ENCODE assay signal across 1 cellular context in the genomic region with DNA sequence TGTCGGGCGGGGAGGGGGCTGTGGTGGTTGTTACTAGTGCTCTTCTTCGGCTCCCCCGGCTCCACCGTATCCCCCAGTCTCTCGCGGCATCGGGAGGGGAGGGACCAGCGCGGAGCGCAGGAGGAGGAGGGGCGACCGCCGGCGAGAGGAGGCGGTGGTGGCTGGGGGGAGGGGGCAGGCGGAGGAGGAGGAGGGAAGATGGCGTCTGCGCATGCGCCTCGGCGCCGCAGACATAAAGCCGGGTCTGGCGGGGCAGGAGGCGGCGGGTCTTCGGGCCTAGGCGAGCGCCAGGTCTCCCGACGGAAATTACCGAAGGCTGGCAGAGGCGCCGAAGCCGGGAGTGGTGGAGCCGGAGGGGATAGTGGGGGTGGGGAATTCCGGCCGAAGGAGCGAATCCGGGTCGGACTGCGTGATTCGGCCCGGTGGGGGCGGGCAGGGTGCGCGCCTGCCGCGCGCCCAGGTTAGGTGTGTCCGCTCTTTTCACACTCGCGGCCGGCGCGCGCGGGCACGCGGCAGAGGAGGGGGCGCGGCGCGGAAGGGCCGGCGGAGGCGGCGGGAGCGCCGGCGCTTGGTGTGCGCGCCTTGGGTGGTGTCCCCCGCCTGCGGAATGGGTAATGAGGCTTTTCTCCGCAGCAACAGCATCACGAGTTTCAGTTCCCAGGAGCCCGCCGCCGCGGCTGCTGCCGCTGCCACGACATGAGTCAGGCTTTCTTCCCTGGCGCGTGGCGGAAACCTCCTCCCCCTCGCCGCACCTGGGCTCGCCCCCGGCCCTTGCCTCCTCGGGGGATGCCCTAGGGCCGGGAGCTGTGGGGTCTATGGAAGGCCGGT.
A peak's percentile ranks its signal among the peaks of the same experiment; 100 is the strongest.
TF ChIP-seq lines count a peak whose summit lies in the region.

No MANE protein-coding gene starts in this region.

TF ChIP-seq in HEK293, 187 proteins besides CTCF, POLR2A, EP300 and RAD21 (continued from another document and continues in another):
- TF ChIP-seq, protein P1, sequence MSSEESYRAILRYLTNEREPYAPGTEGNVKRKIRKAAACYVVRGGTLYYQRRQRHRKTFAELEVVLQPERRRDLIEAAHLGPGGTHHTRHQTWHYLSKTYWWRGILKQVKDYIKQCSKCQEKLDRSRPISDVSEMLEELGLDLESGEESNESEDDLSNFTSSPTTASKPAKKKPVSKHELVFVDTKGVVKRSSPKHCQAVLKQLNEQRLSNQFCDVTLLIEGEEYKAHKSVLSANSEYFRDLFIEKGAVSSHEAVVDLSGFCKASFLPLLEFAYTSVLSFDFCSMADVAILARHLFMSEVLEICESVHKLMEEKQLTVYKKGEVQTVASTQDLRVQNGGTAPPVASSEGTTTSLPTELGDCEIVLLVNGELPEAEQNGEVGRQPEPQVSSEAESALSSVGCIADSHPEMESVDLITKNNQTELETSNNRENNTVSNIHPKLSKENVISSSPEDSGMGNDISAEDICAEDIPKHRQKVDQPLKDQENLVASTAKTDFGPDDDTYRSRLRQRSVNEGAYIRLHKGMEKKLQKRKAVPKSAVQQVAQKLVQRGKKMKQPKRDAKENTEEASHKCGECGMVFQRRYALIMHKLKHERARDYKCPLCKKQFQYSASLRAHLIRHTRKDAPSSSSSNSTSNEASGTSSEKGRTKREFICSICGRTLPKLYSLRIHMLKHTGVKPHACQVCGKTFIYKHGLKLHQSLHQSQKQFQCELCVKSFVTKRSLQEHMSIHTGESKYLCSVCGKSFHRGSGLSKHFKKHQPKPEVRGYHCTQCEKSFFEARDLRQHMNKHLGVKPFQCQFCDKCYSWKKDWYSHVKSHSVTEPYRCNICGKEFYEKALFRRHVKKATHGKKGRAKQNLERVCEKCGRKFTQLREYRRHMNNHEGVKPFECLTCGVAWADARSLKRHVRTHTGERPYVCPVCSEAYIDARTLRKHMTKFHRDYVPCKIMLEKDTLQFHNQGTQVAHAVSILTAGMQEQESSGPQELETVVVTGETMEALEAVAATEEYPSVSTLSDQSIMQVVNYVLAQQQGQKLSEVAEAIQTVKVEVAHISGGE (tag by site-specific recombination; conservative IDR thresholded peaks at IDR 0.05; ENCODE audit: low read depth), result peak; percentile 23; the same call in 1 of the 2 replicates
- TF ChIP-seq ZNF155 (tag by site-specific recombination; IDR thresholded peaks at IDR 0.05) (no peak), ZSCAN30 (tag by site-specific recombination; IDR thresholded peaks at IDR 0.05) (peak; percentile 93), GFI1B (tag by site-specific recombination; IDR thresholded peaks at IDR 0.05) (no peak), ZFHX2 (tag by site-specific recombination; conservative IDR thresholded peaks at IDR 0.05) (peak; percentile 90), ZNF37A (tag by site-specific recombination; IDR thresholded peaks at IDR 0.05) (peak; percentile 39; the same call in 1 of the 2 replicates), ZXDB (tag by site-specific recombination; IDR thresholded peaks at IDR 0.05) (peak; percentile 42), ZBTB21 (tag by site-specific recombination; IDR thresholded peaks at IDR 0.05) (0 out of 2 replicates have a peak, but pooled peaks have one; percentile 28), ZBTB8A (tag by site-specific recombination; IDR thresholded peaks at IDR 0.05) (peak; percentile 86), ZNF777 (tag by site-specific recombination; IDR thresholded peaks at IDR 0.05; ENCODE audit: borderline replicate concordance) (no peak), KLF7 (tag by site-specific recombination; IDR thresholded peaks at IDR 0.05; ENCODE audit: borderline replicate concordance) (0 out of 2 replicates have a peak, but pooled peaks have one; percentile 76), ZNF324 (tag by site-specific recombination; IDR thresholded peaks at IDR 0.05) (peak; percentile 59), MZF1 (tag by site-specific recombination; IDR thresholded peaks at IDR 0.05; ENCODE audit: borderline replicate concordance) (no peak), EGR2 (tag by site-specific recombination; IDR thresholded peaks at IDR 0.05; ENCODE audit: low read depth) (peak; percentile 94), ZNF473 (tag by site-specific recombination; IDR thresholded peaks at IDR 0.05) (no peak), ZNF24 (tag by site-specific recombination; IDR thresholded peaks at IDR 0.05) (peak; percentile 79), ZNF2 (tag by site-specific recombination; IDR thresholded peaks at IDR 0.05) (peak; percentile 11; the same call in 1 of the 2 replicates), ZNF701 (tag by site-specific recombination; IDR thresholded peaks at IDR 0.05) (no peak), ZNF350 (tag by site-specific recombination; IDR thresholded peaks at IDR 0.05) (no peak), ZNF391 (tag by site-specific recombination; IDR thresholded peaks at IDR 0.05; ENCODE audit: borderline replicate concordance, low read depth) (peak; percentile 58; the same call in 1 of the 2 replicates), ZNF660 (tag by site-specific recombination; IDR thresholded peaks at IDR 0.05) (peak; percentile 94), KLF10 (tag by site-specific recombination; IDR thresholded peaks at IDR 0.05) (peak; percentile 88), REPIN1 (tag by site-specific recombination; IDR thresholded peaks at IDR 0.05; ENCODE audit: low read depth) (no peak), ZNF423 (tag by site-specific recombination; IDR thresholded peaks at IDR 0.05) (0 out of 2 replicates have a peak, but pooled peaks have one; percentile 25), ZFP69B (tag by site-specific recombination; IDR thresholded peaks at IDR 0.05) (peak; percentile 67), ZNF394 (tag by site-specific recombination; IDR thresholded peaks at IDR 0.05; ENCODE audit: borderline replicate concordance) (no peak; the same call in 1 of the 2 replicates), ZNF837 (tag by site-specific recombination; IDR thresholded peaks at IDR 0.05) (no peak), GLIS1 (tag by site-specific recombination; IDR thresholded peaks at IDR 0.05) (peak; percentile 78), ZNF157 (tag by site-specific recombination; IDR thresholded peaks at IDR 0.05) (no peak), SP3 (tag by site-specific recombination; IDR thresholded peaks at IDR 0.05) (peak; percentile 68), ZNF223 (tag by site-specific recombination; IDR thresholded peaks at IDR 0.05) (no peak), OSR2 (tag by site-specific recombination; IDR thresholded peaks at IDR 0.05) (peak; percentile 78)
- TF ChIP-seq, protein P2, sequence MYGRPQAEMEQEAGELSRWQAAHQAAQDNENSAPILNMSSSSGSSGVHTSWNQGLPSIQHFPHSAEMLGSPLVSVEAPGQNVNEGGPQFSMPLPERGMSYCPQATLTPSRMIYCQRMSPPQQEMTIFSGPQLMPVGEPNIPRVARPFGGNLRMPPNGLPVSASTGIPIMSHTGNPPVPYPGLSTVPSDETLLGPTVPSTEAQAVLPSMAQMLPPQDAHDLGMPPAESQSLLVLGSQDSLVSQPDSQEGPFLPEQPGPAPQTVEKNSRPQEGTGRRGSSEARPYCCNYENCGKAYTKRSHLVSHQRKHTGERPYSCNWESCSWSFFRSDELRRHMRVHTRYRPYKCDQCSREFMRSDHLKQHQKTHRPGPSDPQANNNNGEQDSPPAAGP (tag by site-specific recombination; IDR thresholded peaks at IDR 0.05), result peak; percentile 95
- TF ChIP-seq, protein P3, sequence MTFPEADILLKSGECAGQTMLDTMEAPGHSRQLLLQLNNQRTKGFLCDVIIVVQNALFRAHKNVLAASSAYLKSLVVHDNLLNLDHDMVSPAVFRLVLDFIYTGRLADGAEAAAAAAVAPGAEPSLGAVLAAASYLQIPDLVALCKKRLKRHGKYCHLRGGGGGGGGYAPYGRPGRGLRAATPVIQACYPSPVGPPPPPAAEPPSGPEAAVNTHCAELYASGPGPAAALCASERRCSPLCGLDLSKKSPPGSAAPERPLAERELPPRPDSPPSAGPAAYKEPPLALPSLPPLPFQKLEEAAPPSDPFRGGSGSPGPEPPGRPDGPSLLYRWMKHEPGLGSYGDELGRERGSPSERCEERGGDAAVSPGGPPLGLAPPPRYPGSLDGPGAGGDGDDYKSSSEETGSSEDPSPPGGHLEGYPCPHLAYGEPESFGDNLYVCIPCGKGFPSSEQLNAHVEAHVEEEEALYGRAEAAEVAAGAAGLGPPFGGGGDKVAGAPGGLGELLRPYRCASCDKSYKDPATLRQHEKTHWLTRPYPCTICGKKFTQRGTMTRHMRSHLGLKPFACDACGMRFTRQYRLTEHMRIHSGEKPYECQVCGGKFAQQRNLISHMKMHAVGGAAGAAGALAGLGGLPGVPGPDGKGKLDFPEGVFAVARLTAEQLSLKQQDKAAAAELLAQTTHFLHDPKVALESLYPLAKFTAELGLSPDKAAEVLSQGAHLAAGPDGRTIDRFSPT (tag by site-specific recombination; IDR thresholded peaks at IDR 0.05), result peak; percentile 26; the same call in 1 of the 2 replicates
- TF ChIP-seq, protein P4, sequence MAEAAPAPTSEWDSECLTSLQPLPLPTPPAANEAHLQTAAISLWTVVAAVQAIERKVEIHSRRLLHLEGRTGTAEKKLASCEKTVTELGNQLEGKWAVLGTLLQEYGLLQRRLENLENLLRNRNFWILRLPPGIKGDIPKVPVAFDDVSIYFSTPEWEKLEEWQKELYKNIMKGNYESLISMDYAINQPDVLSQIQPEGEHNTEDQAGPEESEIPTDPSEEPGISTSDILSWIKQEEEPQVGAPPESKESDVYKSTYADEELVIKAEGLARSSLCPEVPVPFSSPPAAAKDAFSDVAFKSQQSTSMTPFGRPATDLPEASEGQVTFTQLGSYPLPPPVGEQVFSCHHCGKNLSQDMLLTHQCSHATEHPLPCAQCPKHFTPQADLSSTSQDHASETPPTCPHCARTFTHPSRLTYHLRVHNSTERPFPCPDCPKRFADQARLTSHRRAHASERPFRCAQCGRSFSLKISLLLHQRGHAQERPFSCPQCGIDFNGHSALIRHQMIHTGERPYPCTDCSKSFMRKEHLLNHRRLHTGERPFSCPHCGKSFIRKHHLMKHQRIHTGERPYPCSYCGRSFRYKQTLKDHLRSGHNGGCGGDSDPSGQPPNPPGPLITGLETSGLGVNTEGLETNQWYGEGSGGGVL (tag by site-specific recombination; IDR thresholded peaks at IDR 0.05), result peak; percentile 94
- TF ChIP-seq, protein P5, sequence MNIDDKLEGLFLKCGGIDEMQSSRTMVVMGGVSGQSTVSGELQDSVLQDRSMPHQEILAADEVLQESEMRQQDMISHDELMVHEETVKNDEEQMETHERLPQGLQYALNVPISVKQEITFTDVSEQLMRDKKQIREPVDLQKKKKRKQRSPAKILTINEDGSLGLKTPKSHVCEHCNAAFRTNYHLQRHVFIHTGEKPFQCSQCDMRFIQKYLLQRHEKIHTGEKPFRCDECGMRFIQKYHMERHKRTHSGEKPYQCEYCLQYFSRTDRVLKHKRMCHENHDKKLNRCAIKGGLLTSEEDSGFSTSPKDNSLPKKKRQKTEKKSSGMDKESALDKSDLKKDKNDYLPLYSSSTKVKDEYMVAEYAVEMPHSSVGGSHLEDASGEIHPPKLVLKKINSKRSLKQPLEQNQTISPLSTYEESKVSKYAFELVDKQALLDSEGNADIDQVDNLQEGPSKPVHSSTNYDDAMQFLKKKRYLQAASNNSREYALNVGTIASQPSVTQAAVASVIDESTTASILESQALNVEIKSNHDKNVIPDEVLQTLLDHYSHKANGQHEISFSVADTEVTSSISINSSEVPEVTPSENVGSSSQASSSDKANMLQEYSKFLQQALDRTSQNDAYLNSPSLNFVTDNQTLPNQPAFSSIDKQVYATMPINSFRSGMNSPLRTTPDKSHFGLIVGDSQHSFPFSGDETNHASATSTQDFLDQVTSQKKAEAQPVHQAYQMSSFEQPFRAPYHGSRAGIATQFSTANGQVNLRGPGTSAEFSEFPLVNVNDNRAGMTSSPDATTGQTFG (tag by site-specific recombination; IDR thresholded peaks at IDR 0.05; ENCODE audit: borderline replicate concordance), result no peak
- TF ChIP-seq, protein P6, sequence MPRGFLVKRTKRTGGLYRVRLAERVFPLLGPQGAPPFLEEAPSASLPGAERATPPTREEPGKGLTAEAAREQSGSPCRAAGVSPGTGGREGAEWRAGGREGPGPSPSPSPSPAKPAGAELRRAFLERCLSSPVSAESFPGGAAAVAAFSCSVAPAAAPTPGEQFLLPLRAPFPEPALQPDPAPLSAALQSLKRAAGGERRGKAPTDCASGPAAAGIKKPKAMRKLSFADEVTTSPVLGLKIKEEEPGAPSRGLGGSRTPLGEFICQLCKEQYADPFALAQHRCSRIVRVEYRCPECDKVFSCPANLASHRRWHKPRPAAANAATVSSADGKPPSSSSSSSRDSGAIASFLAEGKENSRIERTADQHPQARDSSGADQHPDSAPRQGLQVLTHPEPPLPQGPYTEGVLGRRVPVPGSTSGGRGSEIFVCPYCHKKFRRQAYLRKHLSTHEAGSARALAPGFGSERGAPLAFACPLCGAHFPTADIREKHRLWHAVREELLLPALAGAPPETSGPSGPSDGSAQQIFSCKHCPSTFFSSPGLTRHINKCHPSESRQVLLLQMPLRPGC (tag by site-specific recombination; IDR thresholded peaks at IDR 0.05), result peak; percentile 80
- TF ChIP-seq, protein P7, sequence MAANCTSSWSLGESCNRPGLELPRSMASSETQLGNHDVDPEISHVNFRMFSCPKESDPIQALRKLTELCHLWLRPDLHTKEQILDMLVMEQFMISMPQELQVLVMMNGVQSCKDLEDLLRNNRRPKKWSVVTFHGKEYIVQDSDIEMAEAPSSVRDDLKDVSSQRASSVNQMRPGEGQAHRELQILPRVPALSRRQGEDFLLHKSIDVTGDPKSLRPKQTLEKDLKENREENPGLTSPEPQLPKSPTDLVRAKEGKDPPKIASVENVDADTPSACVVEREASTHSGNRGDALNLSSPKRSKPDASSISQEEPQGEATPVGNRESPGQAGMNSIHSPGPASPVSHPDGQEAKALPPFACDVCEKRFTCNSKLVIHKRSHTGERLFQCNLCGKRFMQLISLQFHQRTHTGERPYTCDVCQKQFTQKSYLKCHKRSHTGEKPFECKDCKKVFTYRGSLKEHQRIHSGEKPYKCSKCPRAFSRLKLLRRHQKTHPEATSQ (tag by site-specific recombination; IDR thresholded peaks at IDR 0.05), result 0 out of 2 replicates have a peak, but pooled peaks have one; percentile 54
- TF ChIP-seq, protein P8, sequence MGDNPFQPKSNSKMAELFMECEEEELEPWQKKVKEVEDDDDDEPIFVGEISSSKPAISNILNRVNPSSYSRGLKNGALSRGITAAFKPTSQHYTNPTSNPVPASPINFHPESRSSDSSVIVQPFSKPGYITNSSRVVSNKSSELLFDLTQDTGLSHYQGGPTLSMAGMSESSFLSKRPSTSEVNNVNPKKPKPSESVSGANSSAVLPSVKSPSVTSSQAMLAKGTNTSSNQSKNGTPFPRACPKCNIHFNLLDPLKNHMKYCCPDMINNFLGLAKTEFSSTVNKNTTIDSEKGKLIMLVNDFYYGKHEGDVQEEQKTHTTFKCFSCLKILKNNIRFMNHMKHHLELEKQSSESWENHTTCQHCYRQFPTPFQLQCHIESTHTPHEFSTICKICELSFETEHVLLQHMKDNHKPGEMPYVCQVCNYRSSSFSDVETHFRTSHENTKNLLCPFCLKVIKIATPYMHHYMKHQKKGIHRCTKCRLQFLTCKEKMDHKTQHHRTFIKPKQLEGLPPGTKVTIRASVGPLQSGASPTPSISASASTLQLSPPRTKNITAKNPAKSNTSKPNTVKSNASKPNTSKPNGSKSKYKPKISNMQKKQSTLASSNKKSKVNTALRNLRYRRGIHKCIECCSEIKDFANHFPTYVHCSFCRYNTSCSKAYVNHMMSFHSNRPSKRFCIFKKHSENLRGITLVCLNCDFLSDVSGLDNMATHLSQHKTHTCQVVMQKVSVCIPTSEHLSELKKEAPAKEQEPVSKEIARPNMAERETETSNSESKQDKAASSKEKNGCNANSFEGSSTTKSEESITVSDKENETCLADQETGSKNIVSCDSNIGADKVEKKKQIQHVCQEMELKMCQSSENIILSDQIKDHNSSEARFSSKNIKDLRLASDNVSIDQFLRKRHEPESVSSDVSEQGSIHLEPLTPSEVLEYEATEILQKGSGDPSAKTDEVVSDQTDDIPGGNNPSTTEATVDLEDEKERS (tag by site-specific recombination; IDR thresholded peaks at IDR 0.05), result no peak
